In the genomic region with DNA sequence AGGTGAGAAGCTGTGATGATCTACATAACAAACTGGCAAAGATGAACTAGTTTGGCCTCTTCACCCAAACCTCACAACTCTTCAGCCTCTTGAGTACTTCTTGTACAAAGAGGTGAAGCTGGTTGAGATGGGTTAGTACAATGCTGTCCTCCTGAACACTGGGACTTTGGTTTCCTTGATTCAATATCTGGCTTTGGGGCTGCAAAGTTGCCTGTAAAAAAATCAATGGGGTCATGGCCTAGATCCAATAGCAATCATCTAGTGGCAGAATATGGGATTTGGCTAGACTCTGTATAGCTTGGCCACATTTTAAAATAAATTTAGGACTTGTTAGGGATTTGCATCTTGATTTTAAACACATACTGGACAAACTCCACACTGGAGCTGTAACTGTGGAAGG, we compare ENCODE assay signal across 22 cellular contexts.
"Had no signal": no experiment of that assay in that cellular context is flagged by ENCODE, and none has a peak within 500 bp of the region (broad histone marks: within the 10 kb centered on the region; RNA-seq: fewer than 3 reads in every experiment).

No MANE protein-coding gene starts in this region.

- H3K9me3 ChIP-seq: adrenal gland had no signal

- DNase-seq: activated CD4-positive, alpha-beta T cell treated with anti-CD3 and anti-CD28 coated beads, Interleukin-2, amount 50 U/mL, for 1 hour; activated CD4-positive, CD25-positive, alpha-beta regulatory T cell; activated CD8-positive, alpha-beta memory T cell treated with anti-CD3 and anti-CD28 coated beads, Interleukin-2, amount 50 U/mL, for 48 hours; activated CD8-positive, alpha-beta T cell treated with anti-CD3 and anti-CD28 coated beads, Interleukin-2, amount 10 ng/mL, durations not matched to agents 7 days and 5 days; activated naive CD4-positive, alpha-beta T cell treated with anti-CD3 and anti-CD28 coated beads, Interleukin-2, amount 50 U/mL, for 16 hours; activated naive CD8-positive, alpha-beta T cell treated with anti-CD3 and anti-CD28 coated beads, Interleukin-2, amount 10 ng/mL, durations not matched to agents 7 days and 5 days; activated T-cell treated with anti-CD3 and anti-CD28 coated beads, Interleukin-2, amount 50 U/mL, for 1 hour; adrenal gland; anterior cingulate cortex; caudate nucleus; NCI-H1105; NCI-H1436; NCI-H1694 treated with DMSO at 0.1 percent for 48 hours; NCI-H2029 treated with DMSO at 0.1 percent for 48 hours; NCI-H345; NCI-H510A; NCI-H526 treated with DMSO at 0.1 percent for 48 hours; NCI-H82; T-cell; T1000 had no signal

- H3K27me3 ChIP-seq: adrenal gland had no signal

- ATAC-seq: activated CD8-positive, alpha-beta T cell treated with anti-CD3 and anti-CD28 coated beads, Interleukin-2, amount 10 ng/mL, durations not matched to agents 7 days and 5 days; T-cell had no signal

- FAIRE-seq: TTC549 had no signal

- H3K4me1 Mint-ChIP-seq: T-cell had no signal

- H3K36me3 Mint-ChIP-seq: T-cell had no signal

- H3K36me3 ChIP-seq: adrenal gland had no signal

- H3K4me3 ChIP-seq: adrenal gland, SK-N-MC had no signal

- H3K4me3 Mint-ChIP-seq: activated CD8-positive, alpha-beta T cell treated with anti-CD3 and anti-CD28 coated beads, Interleukin-2, amount 10 ng/mL, durations not matched to agents 7 days and 5 days; activated naive CD8-positive, alpha-beta T cell treated with anti-CD3 and anti-CD28 coated beads, Interleukin-2, amount 10 ng/mL, durations not matched to agents 7 days and 5 days; T-cell had no signal

- H3K27me3 Mint-ChIP-seq: activated naive CD8-positive, alpha-beta T cell treated with anti-CD3 and anti-CD28 coated beads, Interleukin-2, amount 10 ng/mL, durations not matched to agents 7 days and 5 days; T-cell had no signal

- H3K27ac ChIP-seq: adrenal gland, SK-N-MC had no signal

- H3K27ac Mint-ChIP-seq: activated CD8-positive, alpha-beta T cell treated with anti-CD3 and anti-CD28 coated beads, Interleukin-2, amount 10 ng/mL, durations not matched to agents 7 days and 5 days; activated naive CD8-positive, alpha-beta T cell treated with anti-CD3 and anti-CD28 coated beads, Interleukin-2, amount 10 ng/mL, durations not matched to agents 7 days and 5 days; T-cell had no signal
